Comparison of ENCODE assay signal across 9 cellular contexts in the genomic region with DNA sequence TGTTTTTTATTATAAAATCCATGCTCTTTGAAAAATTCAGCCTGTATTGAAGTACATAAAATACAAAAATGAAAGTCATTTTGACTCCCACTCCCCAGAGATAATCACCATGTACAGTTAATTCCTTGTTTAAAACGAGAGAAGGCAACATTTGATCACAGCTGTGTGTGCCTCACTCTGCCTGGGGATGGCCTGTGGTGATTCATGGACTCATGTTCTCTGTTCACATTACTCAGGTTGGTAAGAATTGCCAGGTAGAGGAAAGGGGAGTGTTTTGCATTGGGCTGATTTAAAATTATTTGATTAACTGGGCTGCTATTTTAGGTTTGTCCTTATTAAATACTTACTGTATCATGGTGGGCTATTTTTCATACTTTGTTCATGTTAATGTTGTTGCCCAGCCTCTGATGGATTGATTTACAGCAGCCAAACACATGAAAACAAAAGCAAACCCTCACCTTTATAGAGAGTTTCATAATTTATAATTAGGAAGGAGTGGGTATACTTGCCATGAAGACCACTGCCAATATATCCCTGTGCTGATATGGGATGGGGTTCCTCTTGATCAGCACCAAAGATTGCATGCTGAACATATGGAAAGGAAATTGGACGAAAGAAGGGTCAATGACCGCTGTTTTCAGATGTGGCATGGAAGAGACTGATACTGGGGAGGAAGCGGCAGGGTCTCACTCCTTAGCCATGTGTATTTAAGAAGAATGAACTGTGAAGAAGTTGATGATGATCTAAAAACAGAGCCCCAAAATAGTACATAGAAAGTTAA. TPM values are rescaled to one million over a fixed set of nuclear protein-coding genes. Genes with fewer than 3 reads are reported as not detected.
DNase-seq lines count a peak whose midpoint lies in the region; ATAC-seq, FAIRE-seq and TF ChIP-seq lines count a peak whose summit lies in the region.
"Had no signal": no experiment of that assay in that cellular context is flagged by ENCODE, and none has a peak within 500 bp of the region (broad histone marks: within the 10 kb centered on the region; RNA-seq: fewer than 3 reads in every experiment).

No MANE protein-coding gene starts in this region.

- H3K36me3 Mint-ChIP-seq in activated CD8-positive, alpha-beta T cell treated with anti-CD3 and anti-CD28 coated beads, Interleukin-2, amount 10 ng/mL, durations not matched to agents 7 days and 5 days (ENCODE audit: low read depth): peaks cover 47% of the 10 kb centered on the region

- CTCF ChIA-PET in activated CD8-positive, alpha-beta T cell treated with anti-CD3 and anti-CD28 coated beads, Interleukin-2, amount 10 ng/mL, durations not matched to agents 7 days and 5 days (lab: Charles Lee): interaction anchor here (0.7 to 1.4 kb wide), 2 partner anchors 78 to 163 kb away, joined by 3 to 5 read pairs; no protein-coding TSS in a partner anchor
- CTCF ChIA-PET in HEK293T (lab: Yijun Ruan, JAX): no interaction called here

- no peak for TF ChIP-seq CTCF in thoracic aorta (IDR thresholded peaks at IDR 0.05)
- TF ChIP-seq CTCF in D721Med (IDR thresholded peaks at IDR 0.05; ENCODE audit: insufficient read depth, missing control alignments): no peak

- H3K4me1 ChIP-seq in thoracic aorta (ENCODE audit: control insufficient read depth in 1 of 2, low read depth in 2 of 2): peaks cover 43 to 58% of the 10 kb centered on the region in 2 donors

- no peak for ATAC-seq in activated CD8-positive, alpha-beta T cell treated with anti-CD3 and anti-CD28 coated beads, Interleukin-2, amount 10 ng/mL, durations not matched to agents 7 days and 5 days
- no peak for ATAC-seq in thoracic aorta (ENCODE audit: insufficient number of reproducible peaks, low FRiP score, low read depth)

- H3K27me3 ChIP-seq in thoracic aorta (replicated peaks; ENCODE audit: insufficient read depth): no peaks in the 10 kb centered on the region
- H3K27me3 ChIP-seq: upper lobe of left lung had no signal

- peak overlapping the region; percentile 85 for H3K4me3 Mint-ChIP-seq in activated CD8-positive, alpha-beta T cell treated with anti-CD3 and anti-CD28 coated beads, Interleukin-2, amount 10 ng/mL, durations not matched to agents 7 days and 5 days

- H3K27ac Mint-ChIP-seq in activated CD8-positive, alpha-beta T cell treated with anti-CD3 and anti-CD28 coated beads, Interleukin-2, amount 10 ng/mL, durations not matched to agents 7 days and 5 days: peak overlapping the region; percentile 98

- H3K4me1 Mint-ChIP-seq in activated CD8-positive, alpha-beta T cell treated with anti-CD3 and anti-CD28 coated beads, Interleukin-2, amount 10 ng/mL, durations not matched to agents 7 days and 5 days (ENCODE audit: low read depth): peaks cover 55% of the 10 kb centered on the region

- no peak for FAIRE-seq in D721Med (lab: Jason Lieb, UNC)

- H3K27me3 Mint-ChIP-seq in activated CD8-positive, alpha-beta T cell treated with anti-CD3 and anti-CD28 coated beads, Interleukin-2, amount 10 ng/mL, durations not matched to agents 7 days and 5 days (ENCODE audit: low read depth): no peaks in the 10 kb centered on the region

- H3K4me3 ChIP-seq in thoracic aorta: peak overlapping the region; percentile 12

- H3K27ac ChIP-seq in thoracic aorta: no peak overlapping the region

- no peaks in the 10 kb centered on the region for H3K36me3 ChIP-seq in thoracic aorta
- H3K36me3 ChIP-seq: upper lobe of left lung had no signal

- peak; percentile 80 for DNase-seq in activated effector memory CD4-positive, alpha-beta T cell treated with anti-CD3 and anti-CD28 coated beads, Interleukin-2, amount 50 U/mL, for 16 hours
- no peak for DNase-seq in activated effector memory CD4-positive, alpha-beta T cell treated with Interleukin-2 at 50 U/mL for 16 hours
- DNase-seq in activated CD8-positive, alpha-beta T cell treated with anti-CD3 and anti-CD28 coated beads, Interleukin-2, amount 10 ng/mL, durations not matched to agents 7 days and 5 days: no peak
- DNase-seq in hepatic stellate cell (ENCODE audit: low spot score): peak; percentile 9
- no peak for DNase-seq in thoracic aorta (ENCODE audit: low spot score)
- DNase-seq in NCI-H2029 treated with DMSO at 0.1 percent for 48 hours (lab: John Stamatoyannopoulos, UW): no peak
- no peak for DNase-seq in D721Med (ENCODE audit: insufficient read length, low spot score)
- no peak for DNase-seq in HEK293T (ENCODE audit: extremely low spot score)
- DNase-seq: upper lobe of left lung had no signal

- POLR2A ChIA-PET in activated CD8-positive, alpha-beta T cell treated with anti-CD3 and anti-CD28 coated beads, Interleukin-2, amount 10 ng/mL, durations not matched to agents 7 days and 5 days (lab: Charles Lee): interaction anchor here (1.1 to 1.9 kb wide), 2 partner anchors 15 to 120 kb away, joined by 3 to 7 read pairs; partner anchors contain the start of gene MTHFD1
- POLR2A ChIA-PET in HEK293T (lab: Yijun Ruan, JAX): no interaction called here

- H3K9me3 Mint-ChIP-seq in activated CD8-positive, alpha-beta T cell treated with anti-CD3 and anti-CD28 coated beads, Interleukin-2, amount 10 ng/mL, durations not matched to agents 7 days and 5 days (ENCODE audit: insufficient read depth): no peaks in the 10 kb centered on the region

- H3K9me3 ChIP-seq in thoracic aorta: no peaks in the 10 kb centered on the region
- H3K9me3 ChIP-seq: upper lobe of left lung had no signal

TF ChIP-seq in HEK293T, 16 proteins besides CTCF, POLR2A, EP300 and RAD21:
- no peak for TF ChIP-seq NFRKB (IDR thresholded peaks at IDR 0.05)
- no peak for TF ChIP-seq HDGF (IDR thresholded peaks at IDR 0.05; ENCODE audit: borderline replicate concordance)
- no peak for TF ChIP-seq L3MBTL2 (conservative IDR thresholded peaks at IDR 0.05)
- no peak for TF ChIP-seq TARDBP (IDR thresholded peaks at IDR 0.05)
- no peak for TF ChIP-seq CTBP1 (IDR thresholded peaks at IDR 0.05; ENCODE audit: borderline replicate concordance)
- TF ChIP-seq LEF1 (IDR thresholded peaks at IDR 0.05; ENCODE audit: borderline replicate concordance): no peak
- TF ChIP-seq, protein P1, sequence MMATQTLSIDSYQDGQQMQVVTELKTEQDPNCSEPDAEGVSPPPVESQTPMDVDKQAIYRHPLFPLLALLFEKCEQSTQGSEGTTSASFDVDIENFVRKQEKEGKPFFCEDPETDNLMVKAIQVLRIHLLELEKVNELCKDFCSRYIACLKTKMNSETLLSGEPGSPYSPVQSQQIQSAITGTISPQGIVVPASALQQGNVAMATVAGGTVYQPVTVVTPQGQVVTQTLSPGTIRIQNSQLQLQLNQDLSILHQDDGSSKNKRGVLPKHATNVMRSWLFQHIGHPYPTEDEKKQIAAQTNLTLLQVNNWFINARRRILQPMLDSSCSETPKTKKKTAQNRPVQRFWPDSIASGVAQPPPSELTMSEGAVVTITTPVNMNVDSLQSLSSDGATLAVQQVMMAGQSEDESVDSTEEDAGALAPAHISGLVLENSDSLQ (IDR thresholded peaks at IDR 0.05): no peak
- TF ChIP-seq BHLHE40 (IDR thresholded peaks at IDR 0.05; ENCODE audit: borderline replicate concordance): no peak
- TF ChIP-seq FOXK2 (IDR thresholded peaks at IDR 0.05): no peak
- TF ChIP-seq FOXM1 (IDR thresholded peaks at IDR 0.05; ENCODE audit: borderline replicate concordance): no peak
- no peak for TF ChIP-seq SP1 (IDR thresholded peaks at IDR 0.05)
- TF ChIP-seq FOXA1 (IDR thresholded peaks at IDR 0.05): no peak
- no peak for TF ChIP-seq SUZ12 (IDR thresholded peaks at IDR 0.05)
- TF ChIP-seq ZNF384 (IDR thresholded peaks at IDR 0.05): no peak
- TF ChIP-seq ELF4 (IDR thresholded peaks at IDR 0.05): no peak
- TF ChIP-seq ARNT (IDR thresholded peaks at IDR 0.05): no peak
TF ChIP-seq in HEK293T: peak in this region for 0.

RNA-seq across cellular contexts. Expression of gene ZBTB1, which starts 3.0 kb away (rescaled TPM):
- 10 to 100 TPM; 58.3 to 61.7 TPM for total RNA-seq in activated CD8-positive, alpha-beta T cell treated with anti-CD3 and anti-CD28 coated beads, Interleukin-2, amount 10 ng/mL, durations not matched to agents 7 days and 5 days
- total RNA-seq in thoracic aorta: 10 to 100 TPM; 37.9 to 43.3 TPM

RNA-seq across cellular contexts. Expression of gene ZBTB25, which starts 3.9 kb away (rescaled TPM):
- 10 to 100 TPM; 26.2 to 28.2 TPM for total RNA-seq in activated CD8-positive, alpha-beta T cell treated with anti-CD3 and anti-CD28 coated beads, Interleukin-2, amount 10 ng/mL, durations not matched to agents 7 days and 5 days
- 10 to 100 TPM; 13.5 to 16.9 TPM for total RNA-seq in thoracic aorta

RNA-seq across cellular contexts. Expression of gene HSPA2, which starts 33.0 kb away (rescaled TPM):
- total RNA-seq in activated CD8-positive, alpha-beta T cell treated with anti-CD3 and anti-CD28 coated beads, Interleukin-2, amount 10 ng/mL, durations not matched to agents 7 days and 5 days: 1 to 10 TPM; 1.7 to 2.2 TPM
- 10 to 100 TPM; 28.5 to 33.7 TPM for total RNA-seq in thoracic aorta

RNA-seq across cellular contexts. Expression of gene PPP1R36, which starts 42.2 kb away (rescaled TPM):
- under 1 TPM; 0.21 to 0.47 TPM for total RNA-seq in activated CD8-positive, alpha-beta T cell treated with anti-CD3 and anti-CD28 coated beads, Interleukin-2, amount 10 ng/mL, durations not matched to agents 7 days and 5 days
- total RNA-seq in thoracic aorta: not detected

RNA-seq across cellular contexts. Expression of gene AKAP5, which starts 42.3 kb away (rescaled TPM):
- total RNA-seq in activated CD8-positive, alpha-beta T cell treated with anti-CD3 and anti-CD28 coated beads, Interleukin-2, amount 10 ng/mL, durations not matched to agents 7 days and 5 days: 1 to 10 TPM; 1.9 to 2.1 TPM
- total RNA-seq in thoracic aorta: 1 to 10 TPM; 2.8 to 4.3 TPM

Comparison
In these comparisons a context has a peak if more than half of its experiments do, and no peak if none do; other contexts are left out.
1. DNase-seq: peak in activated effector memory CD4-positive, alpha-beta T cell treated with anti-CD3 and anti-CD28 coated beads, Interleukin-2, amount 50 U/mL, for 16 hours (single experiment) and hepatic stellate cell (single experiment); none in activated effector memory CD4-positive, alpha-beta T cell treated with Interleukin-2 at 50 U/mL for 16 hours (single experiment), activated CD8-positive, alpha-beta T cell treated with anti-CD3 and anti-CD28 coated beads, Interleukin-2, amount 10 ng/mL, durations not matched to agents 7 days and 5 days (single experiment), thoracic aorta (single experiment), NCI-H2029 treated with DMSO at 0.1 percent for 48 hours (single experiment), D721Med (single experiment) and HEK293T (single experiment).
2. RNA of gene HSPA2, which starts 33.0 kb away (total RNA-seq): 28.5 to 33.7 TPM in thoracic aorta; 1.7 to 2.2 TPM in activated CD8-positive, alpha-beta T cell treated with anti-CD3 and anti-CD28 coated beads, Interleukin-2, amount 10 ng/mL, durations not matched to agents 7 days and 5 days; every median in the first group is over 4 times any median in the second.